Comparison of ENCODE assay signal across 8 cellular contexts in genomic region chr19:44051654-44052402, GRCh38. TPM values are rescaled to one million over a fixed set of nuclear protein-coding genes. Genes with fewer than 3 reads are reported as not detected.
A peak's percentile ranks its signal among the peaks of the same experiment; 100 is the strongest.
DNase-seq lines count a peak whose midpoint lies in the region; ATAC-seq lines count a peak whose summit lies in the region.

ZNF223 (plus strand) TSS chr19:44052036; CDS start chr19:44055177, 3,141 bp downstream.

- H3K27me3 Mint-ChIP-seq in activated CD4-positive, alpha-beta memory T cell treated with anti-CD3 and anti-CD28 coated beads, Interleukin-2, amount 10 ng/mL, durations not matched to agents 7 days and 5 days = peaks cover 3% of the 10 kb centered on the region

- H3K4me3 Mint-ChIP-seq in activated CD4-positive, alpha-beta memory T cell treated with anti-CD3 and anti-CD28 coated beads, Interleukin-2, amount 10 ng/mL, durations not matched to agents 7 days and 5 days = peak within 1 kb of the TSS; percentile 64

- POLR2A ChIA-PET in activated CD4-positive, alpha-beta memory T cell treated with anti-CD3 and anti-CD28 coated beads, Interleukin-2, amount 10 ng/mL, durations not matched to agents 7 days and 5 days (lab: Charles Lee) = no interaction called here

- peaks cover 9% of the 10 kb centered on the region for H3K36me3 Mint-ChIP-seq in activated CD4-positive, alpha-beta memory T cell treated with anti-CD3 and anti-CD28 coated beads, Interleukin-2, amount 10 ng/mL, durations not matched to agents 7 days and 5 days (ENCODE audit: low read depth)

- CTCF ChIA-PET in activated CD4-positive, alpha-beta memory T cell treated with anti-CD3 and anti-CD28 coated beads, Interleukin-2, amount 10 ng/mL, durations not matched to agents 7 days and 5 days (lab: Charles Lee) = interaction anchor here (0.6 kb wide), 1 partner anchor 639 kb away, joined by 4 read pairs; no protein-coding TSS in a partner anchor

- DNase-seq in DMS79 (lab: John Stamatoyannopoulos, UW) (peak; percentile 87), NCI-H526 (lab: John Stamatoyannopoulos, UW) (peak; percentile 99), ecto neural progenitor cell (ENCODE audit: low spot score) (peak; percentile 93), left lobe of liver (ENCODE audit: low spot score) (peak; percentile 97), Kasumi-1 (lab: John Stamatoyannopoulos, UW) (no peak)
- DNase-seq in activated CD4-positive, alpha-beta memory T cell treated with anti-CD3 and anti-CD28 coated beads, Interleukin-2, amount 10 ng/mL, durations not matched to agents 7 days and 5 days = peak; percentile 19
- peak in 3 of 4 experiments; percentile 34 to 56 (median 54) for DNase-seq in stimulated activated CD4-positive, alpha-beta T cell treated with anti-CD3 and anti-CD28 coated beads, Interleukin-1b, Interleukin-23, amount 100 ng/mL, for 24 hours (ENCODE audit: low read depth in 4 of 4, low spot score in 1 of 4)

- H3K9me3 Mint-ChIP-seq in activated CD4-positive, alpha-beta memory T cell treated with anti-CD3 and anti-CD28 coated beads, Interleukin-2, amount 10 ng/mL, durations not matched to agents 7 days and 5 days = peaks cover 45% of the 10 kb centered on the region

- H3K27ac Mint-ChIP-seq in activated CD4-positive, alpha-beta memory T cell treated with anti-CD3 and anti-CD28 coated beads, Interleukin-2, amount 10 ng/mL, durations not matched to agents 7 days and 5 days = no peak within 1 kb of the TSS

- ATAC-seq in HG02970 (IDR thresholded peaks at IDR 0.05; ENCODE audit: low FRiP score, unreplicated experiment) = peak; percentile 68
- ATAC-seq in left lobe of liver = peak; percentile 100

- peaks cover 16% of the 10 kb centered on the region for H3K4me1 Mint-ChIP-seq in activated CD4-positive, alpha-beta memory T cell treated with anti-CD3 and anti-CD28 coated beads, Interleukin-2, amount 10 ng/mL, durations not matched to agents 7 days and 5 days

RNA-seq across cellular contexts. Expression of gene ZNF223, which starts in this region (rescaled TPM):
- total RNA-seq in activated CD4-positive, alpha-beta memory T cell treated with anti-CD3 and anti-CD28 coated beads, Interleukin-2, amount 10 ng/mL, durations not matched to agents 7 days and 5 days = under 1 TPM; 0.40 to 0.50 TPM
- 1.2 TPM for total RNA-seq in left lobe of liver

Comparison
In these comparisons a context has a peak if more than half of its experiments do, and no peak if none do; other contexts are left out.
1. Peak in DNase-seq in activated CD4-positive, alpha-beta memory T cell treated with anti-CD3 and anti-CD28 coated beads, Interleukin-2, amount 10 ng/mL, durations not matched to agents 7 days and 5 days; RNA of the gene not detected or under 1 TPM.
2. DNase-seq: peak in DMS79 (single experiment), NCI-H526 (2 of 2), ecto neural progenitor cell (single experiment), left lobe of liver (single experiment) and stimulated activated CD4-positive, alpha-beta T cell treated with anti-CD3 and anti-CD28 coated beads, Interleukin-1b, Interleukin-23, amount 100 ng/mL, for 24 hours (3 of 4); none in Kasumi-1 (0 of 2).